Comparison of ENCODE assay signal across 27 cellular contexts in genomic region chr6:141829566-141829965, GRCh38.
"Had no signal": no experiment of that assay in that cellular context is flagged by ENCODE, and none has a peak within 500 bp of the region (broad histone marks: within the 10 kb centered on the region; RNA-seq: fewer than 3 reads in every experiment).

No MANE protein-coding gene starts in this region.

- H3K4me1 ChIP-seq: breast epithelium, gastroesophageal sphincter, left lung, prostate gland, thyroid gland, upper lobe of right lung had no signal

- H3K4me3 Mint-ChIP-seq: activated CD4-positive, alpha-beta memory T cell treated with anti-CD3 and anti-CD28 coated beads for 36 hours; activated naive CD4-positive, alpha-beta T cell treated with anti-CD3 and anti-CD28 coated beads for 36 hours; activated naive CD8-positive, alpha-beta T cell treated with anti-CD3 and anti-CD28 coated beads, Interleukin-2, amount 10 ng/mL, durations not matched to agents 7 days and 5 days; activated T-cell treated with anti-CD3 and anti-CD28 coated beads, Interleukin-2, amount 50 U/mL, for 72 hours; central memory CD8-positive, alpha-beta T cell; naive thymus-derived CD8-positive, alpha-beta T cell; stimulated activated naive CD8-positive, alpha-beta T cell treated with anti-CD3 and anti-CD28 coated beads, Interleukin-15, Interleukin-2, amounts not matched to agents 100 ng/mL and 50 ng/mL, for 24 hours; T-helper 17 cell had no signal

- H3K36me3 Mint-ChIP-seq: activated CD4-positive, alpha-beta memory T cell treated with anti-CD3 and anti-CD28 coated beads for 36 hours; activated naive CD8-positive, alpha-beta T cell treated with anti-CD3 and anti-CD28 coated beads, Interleukin-2, amount 10 ng/mL, durations not matched to agents 7 days and 5 days had no signal

- H3K36me3 ChIP-seq: breast epithelium, gastroesophageal sphincter, left lung, neutrophil, ovary, prostate gland, thyroid gland, upper lobe of right lung had no signal

- DNase-seq: activated CD4-positive, alpha-beta memory T cell treated with anti-CD3 and anti-CD28 coated beads for 36 hours; activated CD4-positive, alpha-beta T cell treated with anti-CD3 and anti-CD28 coated beads for 48 hours; activated effector memory CD4-positive, alpha-beta T cell treated with Interleukin-2 at 50 U/mL for 16 hours; activated naive CD4-positive, alpha-beta T cell treated with anti-CD3 and anti-CD28 coated beads for 36 hours; activated naive CD8-positive, alpha-beta T cell treated with anti-CD3 and anti-CD28 coated beads, Interleukin-2, amount 10 ng/mL, durations not matched to agents 7 days and 5 days; activated T-cell treated with anti-CD3 and anti-CD28 coated beads, Interleukin-2, amount 50 U/mL, for 72 hours; amniotic stem cell; dorsolateral prefrontal cortex; head of caudate nucleus; hypothalamus; kidney glomerular epithelial cell; left lung; naive thymus-derived CD8-positive, alpha-beta T cell; ovary; stimulated activated CD4-positive, alpha-beta T cell treated with anti-CD3 and anti-CD28 coated beads, Interleukin-4, amount 100 ng/mL, for 4 hours; substantia nigra; T-helper 17 cell; thyroid gland; upper lobe of right lung had no signal

- H3K9me3 ChIP-seq: breast epithelium, gastroesophageal sphincter, left lung, neutrophil, ovary, prostate gland, thyroid gland, upper lobe of right lung had no signal

- H3K4me1 Mint-ChIP-seq: activated naive CD8-positive, alpha-beta T cell treated with anti-CD3 and anti-CD28 coated beads, Interleukin-2, amount 10 ng/mL, durations not matched to agents 7 days and 5 days; central memory CD8-positive, alpha-beta T cell; naive thymus-derived CD8-positive, alpha-beta T cell; T-helper 17 cell had no signal

- H3K4me3 ChIP-seq: breast epithelium, dorsolateral prefrontal cortex, gastroesophageal sphincter, left lung, lung, ovary, prostate gland, thyroid gland, upper lobe of right lung had no signal

- H3K27me3 ChIP-seq: breast epithelium, dorsolateral prefrontal cortex, gastroesophageal sphincter, left lung, neutrophil, ovary, thyroid gland, upper lobe of right lung had no signal

- H3K27ac Mint-ChIP-seq: activated CD4-positive, alpha-beta memory T cell treated with anti-CD3 and anti-CD28 coated beads for 36 hours; activated naive CD4-positive, alpha-beta T cell treated with anti-CD3 and anti-CD28 coated beads for 36 hours; activated naive CD8-positive, alpha-beta T cell treated with anti-CD3 and anti-CD28 coated beads, Interleukin-2, amount 10 ng/mL, durations not matched to agents 7 days and 5 days; activated T-cell treated with anti-CD3 and anti-CD28 coated beads, Interleukin-2, amount 50 U/mL, for 72 hours; stimulated activated naive CD8-positive, alpha-beta T cell treated with anti-CD3 and anti-CD28 coated beads, Interleukin-15, Interleukin-2, amounts not matched to agents 100 ng/mL and 50 ng/mL, for 24 hours; T-helper 17 cell had no signal

- H3K27me3 Mint-ChIP-seq: activated CD4-positive, alpha-beta memory T cell treated with anti-CD3 and anti-CD28 coated beads for 36 hours; activated naive CD8-positive, alpha-beta T cell treated with anti-CD3 and anti-CD28 coated beads, Interleukin-2, amount 10 ng/mL, durations not matched to agents 7 days and 5 days; central memory CD8-positive, alpha-beta T cell; naive thymus-derived CD8-positive, alpha-beta T cell; stimulated activated naive CD8-positive, alpha-beta T cell treated with anti-CD3 and anti-CD28 coated beads, Interleukin-15, Interleukin-2, amounts not matched to agents 100 ng/mL and 50 ng/mL, for 24 hours; T-helper 17 cell had no signal

- H3K27ac ChIP-seq: breast epithelium, dorsolateral prefrontal cortex, epithelial cell of prostate, gastroesophageal sphincter, left lung, neutrophil, ovary, prostate gland, thyroid gland, upper lobe of right lung had no signal

- H3K9me3 Mint-ChIP-seq: activated CD4-positive, alpha-beta memory T cell treated with anti-CD3 and anti-CD28 coated beads for 36 hours; activated naive CD4-positive, alpha-beta T cell treated with anti-CD3 and anti-CD28 coated beads for 36 hours; central memory CD8-positive, alpha-beta T cell had no signal
